ENCODE assay signal across 18 cellular contexts in the genomic region with DNA sequence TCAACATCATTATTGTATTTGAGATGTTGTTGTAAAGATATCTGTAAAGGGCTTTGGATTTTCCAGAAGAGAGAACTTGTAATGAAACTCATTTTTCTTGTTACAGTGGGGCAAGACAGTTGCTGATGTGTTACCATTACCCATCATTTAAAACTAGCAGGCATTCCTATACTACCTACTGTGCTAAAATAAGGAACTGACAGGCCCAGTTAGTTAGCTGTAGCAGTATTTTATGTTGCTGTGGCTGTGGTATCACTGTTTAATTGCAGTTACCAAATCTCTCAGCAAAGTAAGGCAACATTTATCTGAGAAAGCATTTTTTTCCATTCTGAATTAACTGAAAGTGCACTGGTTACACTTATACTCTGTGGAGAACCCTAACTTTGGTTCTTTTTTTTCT.
"Had no signal": no experiment of that assay in that cellular context is flagged by ENCODE, and none has a peak within 500 bp of the region (broad histone marks: within the 10 kb centered on the region; RNA-seq: fewer than 3 reads in every experiment).

No MANE protein-coding gene starts in this region.

- ATAC-seq: activated CD4-positive, alpha-beta T cell treated with anti-CD3 and anti-CD28 coated beads for 36 hours; activated CD8-positive, alpha-beta T cell treated with anti-CD3 and anti-CD28 coated beads for 36 hours; body of pancreas; stimulated activated naive CD8-positive, alpha-beta T cell treated with anti-CD3 and anti-CD28 coated beads, Interleukin-15, amount 100 ng/mL, for 72 hours had no signal

- H3K36me3 Mint-ChIP-seq: naive B cell had no signal

- H3K4me1 ChIP-seq: neural progenitor cell had no signal

- H3K4me2 ChIP-seq: neural progenitor cell had no signal

- H3K9me3 ChIP-seq: body of pancreas, esophagus muscularis mucosa, sigmoid colon had no signal

- H3K9ac ChIP-seq: neural progenitor cell had no signal

- H3K9me3 Mint-ChIP-seq: central memory CD8-positive, alpha-beta T cell; stimulated activated naive CD8-positive, alpha-beta T cell treated with anti-CD3 and anti-CD28 coated beads, Interleukin-15, amount 100 ng/mL, for 72 hours; type B pancreatic cell had no signal

- H3K36me3 ChIP-seq: esophagus muscularis mucosa, neural progenitor cell, sigmoid colon had no signal

- H2AFZ ChIP-seq: neural progenitor cell had no signal

- H3K27me3 ChIP-seq: body of pancreas, esophagus muscularis mucosa, neural progenitor cell, sigmoid colon had no signal

- H3K4me3 Mint-ChIP-seq: activated CD4-positive, alpha-beta T cell treated with anti-CD3 and anti-CD28 coated beads for 36 hours; activated CD8-positive, alpha-beta T cell treated with anti-CD3 and anti-CD28 coated beads for 36 hours; activated naive CD8-positive, alpha-beta T cell treated with anti-CD3 and anti-CD28 coated beads for 36 hours; central memory CD8-positive, alpha-beta T cell; naive B cell; neural progenitor cell; stimulated activated naive CD8-positive, alpha-beta T cell treated with anti-CD3 and anti-CD28 coated beads, Interleukin-15, amount 100 ng/mL, for 72 hours; type B pancreatic cell had no signal

- FAIRE-seq: islet of Langerhans had no signal

- H3K27me3 Mint-ChIP-seq: activated CD4-positive, alpha-beta T cell treated with anti-CD3 and anti-CD28 coated beads for 36 hours; activated CD8-positive, alpha-beta T cell treated with anti-CD3 and anti-CD28 coated beads for 36 hours; activated naive CD8-positive, alpha-beta T cell treated with anti-CD3 and anti-CD28 coated beads for 36 hours; central memory CD8-positive, alpha-beta T cell; stimulated activated naive CD8-positive, alpha-beta T cell treated with anti-CD3 and anti-CD28 coated beads, Interleukin-15, amount 100 ng/mL, for 72 hours; type B pancreatic cell had no signal

- H3K4me1 Mint-ChIP-seq: naive B cell; stimulated activated naive CD8-positive, alpha-beta T cell treated with anti-CD3 and anti-CD28 coated beads, Interleukin-15, amount 100 ng/mL, for 72 hours had no signal

- DNase-seq: activated CD4-positive, alpha-beta T cell treated with anti-CD3 and anti-CD28 coated beads for 36 hours; activated CD8-positive, alpha-beta T cell treated with anti-CD3 and anti-CD28 coated beads for 36 hours; activated gamma-delta T cell treated with Interleukin-2 at 50 U/mL for 16 hours; activated naive CD8-positive, alpha-beta T cell treated with anti-CD3 and anti-CD28 coated beads for 36 hours; activated T-cell treated with anti-CD3 and anti-CD28 coated beads, Interleukin-2, amount 50 U/mL, for 48 hours; amygdala; body of pancreas; mammary epithelial cell; naive B cell; sigmoid colon; stimulated activated CD4-positive, alpha-beta T cell treated with anti-CD3 and anti-CD28 coated beads, Interleukin-1b, Interleukin-23, amount 100 ng/mL, for 48 hours; stimulated activated naive CD8-positive, alpha-beta T cell treated with anti-CD3 and anti-CD28 coated beads, Interleukin-15, amount 100 ng/mL, for 72 hours had no signal

- H3K27ac ChIP-seq: body of pancreas, coronary artery, esophagus muscularis mucosa, neural progenitor cell, sigmoid colon had no signal

- H3K27ac Mint-ChIP-seq: activated CD4-positive, alpha-beta T cell treated with anti-CD3 and anti-CD28 coated beads for 36 hours; activated CD8-positive, alpha-beta T cell treated with anti-CD3 and anti-CD28 coated beads for 36 hours; activated naive CD8-positive, alpha-beta T cell treated with anti-CD3 and anti-CD28 coated beads for 36 hours; naive B cell; neural progenitor cell; stimulated activated naive CD8-positive, alpha-beta T cell treated with anti-CD3 and anti-CD28 coated beads, Interleukin-15, amount 100 ng/mL, for 72 hours; type B pancreatic cell had no signal

- H3K4me3 ChIP-seq: body of pancreas, coronary artery, esophagus muscularis mucosa, neural progenitor cell, sigmoid colon had no signal
